In genomic region chr1:99548924-99549605, GRCh38 we compare ENCODE assay signal across 14 cellular contexts.
DNase-seq lines count a peak whose midpoint lies in the region; ATAC-seq and TF ChIP-seq lines count a peak whose summit lies in the region.
"Had no signal": no experiment of that assay in that cellular context is flagged by ENCODE, and none has a peak within 500 bp of the region (broad histone marks: within the 10 kb centered on the region; RNA-seq: fewer than 3 reads in every experiment).

No MANE protein-coding gene starts in this region.

- H3K79me2 ChIP-seq in PC-3 (ENCODE audit: low read length): no peaks in the 10 kb centered on the region

- no peaks in the 10 kb centered on the region for H4K20me1 ChIP-seq in PC-3 (ENCODE audit: low read length)
- H4K20me1 ChIP-seq: BLaER1 had no signal

- H3K36me3 ChIP-seq in brain microvascular endothelial cell (replicated peaks): no peaks in the 10 kb centered on the region
- H3K36me3 ChIP-seq in mesenchymal stem cell (ENCODE audit: control insufficient read depth in 1 of 2, insufficient read depth in 2 of 2, low read depth in 1 of 2, low read length in 2 of 2): no peaks in the 10 kb centered on the region
- H3K36me3 ChIP-seq in PC-3 (ENCODE audit: low read depth, low read length): no peaks in the 10 kb centered on the region
- H3K36me3 ChIP-seq: BLaER1, pancreas, transverse colon had no signal

- no peak overlapping the region for H3K14ac ChIP-seq in mesenchymal stem cell (ENCODE audit: low read length in 2 of 2)

- in situ Hi-C loops in brain microvascular endothelial cell (cut with HindIII; ENCODE audit: low pct_ligation_motif_present, low sequenced_read_pairs): no loop called here

- no peak overlapping the region for H2AFZ ChIP-seq in mesenchymal stem cell (ENCODE audit: low read depth, low read length)
- H2AFZ ChIP-seq in PC-3 (ENCODE audit: low read length): no peak overlapping the region

- H3K27ac ChIP-seq in brain microvascular endothelial cell (no peak overlapping the region), mesenchymal stem cell (ENCODE audit: low read length, poor library complexity, severe bottlenecking) (peak overlapping the region; percentile 29), PC-3 (ENCODE audit: low read length) (no peak overlapping the region)
- H3K27ac ChIP-seq: BLaER1, pancreas, transverse colon had no signal

- H4K8ac ChIP-seq in mesenchymal stem cell (ENCODE audit: low read length): no peak overlapping the region

- 73% methylated on average over 3 of the region's 3 CpGs for WGBS in mesenchymal stem cell

- H2BK120ac ChIP-seq in mesenchymal stem cell (ENCODE audit: low read depth, low read length): no peak overlapping the region

- H2BK5ac ChIP-seq in mesenchymal stem cell (ENCODE audit: low read depth, low read length, poor library complexity, severe bottlenecking): no peak overlapping the region

- H3K9ac ChIP-seq in mesenchymal stem cell (ENCODE audit: low read length) (no peak overlapping the region), PC-3 (ENCODE audit: low read length) (no peak overlapping the region)
- H3K9ac ChIP-seq: BLaER1 had no signal

- H3K27me3 ChIP-seq in brain microvascular endothelial cell (replicated peaks): no peaks in the 10 kb centered on the region
- no peaks in the 10 kb centered on the region for H3K27me3 ChIP-seq in mesenchymal stem cell (ENCODE audit: control insufficient read depth in 1 of 2, insufficient read depth in 1 of 2, low read length in 2 of 2)
- H3K27me3 ChIP-seq in PC-3 (ENCODE audit: low read length): no peaks in the 10 kb centered on the region
- H3K27me3 ChIP-seq: BLaER1, pancreas, transverse colon had no signal

- no peak overlapping the region for H2AK5ac ChIP-seq in mesenchymal stem cell (ENCODE audit: low read length, severe bottlenecking)

- H3F3A ChIP-seq in PC-3 (ENCODE audit: low read length, unreplicated experiment): no peaks in the 10 kb centered on the region

- no peak overlapping the region for H4K91ac ChIP-seq in mesenchymal stem cell (ENCODE audit: low read length)

- TF ChIP-seq CTCF in brain microvascular endothelial cell (IDR thresholded peaks at IDR 0.05; ENCODE audit: low read depth, low read length, missing control alignments) (no peak), PC-3 (conservative IDR thresholded peaks at IDR 0.05; ENCODE audit: low read depth, low read length) (no peak)

- H2BK12ac ChIP-seq in mesenchymal stem cell (ENCODE audit: low read length in 2 of 2): no peak overlapping the region

- no TSS peak for BruUV-seq in PC-3 (replicated peaks; lab: Mats Ljungman, UMichigan)

- intact Hi-C loops in PC-3 (cut with micrococcal nuclease): loop anchor here (5.0 kb wide), 1 partner anchor 563 kb away; no protein-coding TSS in a partner anchor

- no peaks in the 10 kb centered on the region for H3K79me1 ChIP-seq in mesenchymal stem cell (replicated peaks; ENCODE audit: low read length, poor library complexity, severe bottlenecking)

- H3K18ac ChIP-seq in mesenchymal stem cell (ENCODE audit: low read depth in 1 of 2, low read length in 2 of 2): no peak overlapping the region

- H3K4me1 ChIP-seq in mesenchymal stem cell (ENCODE audit: control insufficient read depth, insufficient read depth, low read depth, low read length): peaks cover 3% of the 10 kb centered on the region
- H3K4me1 ChIP-seq in PC-3 (ENCODE audit: insufficient read depth, low read length): peaks cover 19% of the 10 kb centered on the region
- H3K4me1 ChIP-seq: BLaER1, pancreas, transverse colon had no signal

- no peaks in the 10 kb centered on the region for H3K9me2 ChIP-seq in PC-3 (replicated peaks; ENCODE audit: low read length)

- H2BK15ac ChIP-seq in mesenchymal stem cell (ENCODE audit: low read depth, poor library complexity, severe bottlenecking): no peak overlapping the region

- ATAC-seq in PC-3 (no peak), HG03108 (IDR thresholded peaks at IDR 0.05; ENCODE audit: unreplicated experiment) (no peak)
- ATAC-seq: left lobe of liver, Panc1 had no signal

- no peaks in the 10 kb centered on the region for H3K9me3 ChIP-seq in mesenchymal stem cell (ENCODE audit: control insufficient read depth, low read length)
- no peaks in the 10 kb centered on the region for H3K9me3 ChIP-seq in PC-3 (ENCODE audit: low read length)
- H3K9me3 ChIP-seq: BLaER1, pancreas, transverse colon had no signal

- H3K4ac ChIP-seq in mesenchymal stem cell (ENCODE audit: low read depth in 1 of 2, low read length in 2 of 2): no peak overlapping the region

- CTCF ChIA-PET in PC-3 (lab: Charles Lee): no interaction called here

- H3K4me2 ChIP-seq in mesenchymal stem cell (ENCODE audit: low read length, poor library complexity, severe bottlenecking): no peak overlapping the region
- H3K4me2 ChIP-seq in PC-3 (ENCODE audit: low read length): no peak overlapping the region
- H3K4me2 ChIP-seq: BLaER1 had no signal

- H3K4me3 ChIP-seq in brain microvascular endothelial cell (ENCODE audit: low read depth, low read length) (no peak overlapping the region), mesenchymal stem cell (ENCODE audit: insufficient read depth in 1 of 2, low read depth in 1 of 2, low read length in 2 of 2) (no peak overlapping the region), PC-3 (ENCODE audit: low read length) (no peak overlapping the region)
- H3K4me3 ChIP-seq: BLaER1, pancreas, transverse colon had no signal

- H3K23ac ChIP-seq in mesenchymal stem cell (ENCODE audit: low read length in 2 of 2): no peak overlapping the region

- DNase-seq in DMS79 (lab: John Stamatoyannopoulos, UW): peak; percentile 88
- DNase-seq in NCI-H2171 (lab: John Stamatoyannopoulos, UW): peak; percentile 77
- peak; percentile 56 for DNase-seq in brain microvascular endothelial cell
- peak; percentile 43 for DNase-seq in mesenchymal stem cell
- DNase-seq in activated gamma-delta T cell treated with Interleukin-2 at 50 U/mL for 16 hours: no peak
- no peak for DNase-seq in PC-3
- no peak for DNase-seq in GF-D8 (lab: John Stamatoyannopoulos, UW)
- DNase-seq: H7, transverse colon had no signal

- POLR2A ChIA-PET in PC-3 (lab: Charles Lee; ENCODE audit: unreplicated experiment): no interaction called here

Comparison
In these comparisons a context has a peak if more than half of its experiments do, and no peak if none do; other contexts are left out.
1. DNase-seq: peak in DMS79 (single experiment), NCI-H2171 (single experiment), brain microvascular endothelial cell (single experiment) and mesenchymal stem cell (single experiment); none in activated gamma-delta T cell treated with Interleukin-2 at 50 U/mL for 16 hours (single experiment), PC-3 (single experiment) and GF-D8 (single experiment).